16 cellular contexts compared by ENCODE assay signal in the genomic region with DNA sequence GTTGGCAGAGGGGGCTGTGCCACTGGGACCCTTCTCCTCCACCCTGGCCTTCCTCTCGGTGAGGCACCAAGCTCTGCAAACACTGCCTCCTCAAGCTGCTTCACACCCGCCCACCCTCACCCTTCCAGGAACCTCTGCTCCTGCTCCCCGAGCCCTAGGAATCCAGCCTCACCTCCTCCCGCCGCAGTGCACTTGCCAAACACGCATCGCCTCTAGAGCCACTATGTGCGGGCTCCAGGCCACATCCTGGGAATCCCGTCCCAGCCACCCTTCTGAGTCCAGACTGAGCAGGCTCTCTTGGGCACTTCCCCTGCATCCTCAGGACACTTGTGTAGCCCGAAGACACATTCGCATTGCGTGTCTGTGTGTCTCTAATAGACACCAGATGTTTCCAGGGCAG. TPM values are rescaled to one million over a fixed set of nuclear protein-coding genes. Genes with fewer than 3 reads are reported as not detected.
DNase-seq lines count a peak whose midpoint lies in the region; ATAC-seq, FAIRE-seq and TF ChIP-seq lines count a peak whose summit lies in the region.
"Had no signal": no experiment of that assay in that cellular context is flagged by ENCODE, and none has a peak within 500 bp of the region (broad histone marks: within the 10 kb centered on the region; RNA-seq: fewer than 3 reads in every experiment).

No MANE protein-coding gene starts in this region.

- no peak overlapping the region for H3K4me3 ChIP-seq in HFF-Myc (replicated peaks; ENCODE audit: low read depth, low read length)
- H3K4me3 ChIP-seq: BLaER1 had no signal

- peak overlapping the region; percentile 72 for H3K27ac Mint-ChIP-seq in activated T-cell treated with anti-CD3 and anti-CD28 coated beads, Interleukin-2, amount 50 U/mL, for 24 hours
- no peak overlapping the region for H3K27ac Mint-ChIP-seq in activated T-cell treated with anti-CD3 and anti-CD28 coated beads, Interleukin-2, amount 50 U/mL, for 72 hours
- peak overlapping the region; percentile 29 for H3K27ac Mint-ChIP-seq in nephron progenitor cell
- H3K27ac Mint-ChIP-seq in type B pancreatic cell: peak overlapping the region; percentile 39
- H3K27ac Mint-ChIP-seq: T-cell had no signal

- TF ChIP-seq POLR2A in GM12892 (IDR thresholded peaks at IDR 0.05; ENCODE audit: low read depth, low read length): no peak

- no peak overlapping the region for H3K4me3 Mint-ChIP-seq in activated T-cell treated with anti-CD3 and anti-CD28 coated beads, Interleukin-2, amount 50 U/mL, for 24 hours
- no peak overlapping the region for H3K4me3 Mint-ChIP-seq in activated T-cell treated with anti-CD3 and anti-CD28 coated beads, Interleukin-2, amount 50 U/mL, for 72 hours
- H3K4me3 Mint-ChIP-seq in nephron progenitor cell: no peak overlapping the region
- H3K4me3 Mint-ChIP-seq in type B pancreatic cell: no peak overlapping the region
- H3K4me3 Mint-ChIP-seq: T-cell had no signal

- peaks cover 30% of the 10 kb centered on the region for H3K36me3 Mint-ChIP-seq in activated T-cell treated with anti-CD3 and anti-CD28 coated beads, Interleukin-2, amount 50 U/mL, for 24 hours (ENCODE audit: low read depth)
- H3K36me3 Mint-ChIP-seq in activated T-cell treated with anti-CD3 and anti-CD28 coated beads, Interleukin-2, amount 50 U/mL, for 72 hours (ENCODE audit: insufficient read depth in 2 of 2): no peaks in the 10 kb centered on the region
- peaks cover 33% of the 10 kb centered on the region for H3K36me3 Mint-ChIP-seq in nephron progenitor cell (ENCODE audit: low read depth)
- peaks cover 8% of the 10 kb centered on the region for H3K36me3 Mint-ChIP-seq in type B pancreatic cell
- H3K36me3 Mint-ChIP-seq: T-cell had no signal

- H3K27me3 Mint-ChIP-seq in activated T-cell treated with anti-CD3 and anti-CD28 coated beads, Interleukin-2, amount 50 U/mL, for 24 hours: no peaks in the 10 kb centered on the region
- no peaks in the 10 kb centered on the region for H3K27me3 Mint-ChIP-seq in activated T-cell treated with anti-CD3 and anti-CD28 coated beads, Interleukin-2, amount 50 U/mL, for 72 hours (ENCODE audit: low read depth)
- H3K27me3 Mint-ChIP-seq in nephron progenitor cell (ENCODE audit: low read depth, poor library complexity) (no peaks in the 10 kb centered on the region), type B pancreatic cell (no peaks in the 10 kb centered on the region)
- H3K27me3 Mint-ChIP-seq: T-cell had no signal

- no peak for DNase-seq in activated T-cell treated with anti-CD3 and anti-CD28 coated beads, Interleukin-2, amount 50 U/mL, for 24 hours
- DNase-seq in activated T-cell treated with anti-CD3 and anti-CD28 coated beads, Interleukin-2, amount 50 U/mL, for 72 hours: no peak
- DNase-seq in HFF-Myc (ENCODE audit: extremely low read depth, low read depth): peak; percentile 17
- no peak for DNase-seq in nephron progenitor cell
- DNase-seq in type B pancreatic cell (ENCODE audit: extremely low spot score, unreplicated experiment): no peak
- DNase-seq in SIG-M5 (lab: John Stamatoyannopoulos, UW): no peak
- no peak for DNase-seq in GM12892 (ENCODE audit: insufficient read length)
- DNase-seq: GOT3, NCI-H1092, NCI-H146, NCI-H2081, NCI-H82, PC-3, T-cell had no signal

- no peak for FAIRE-seq in GM12892 (lab: Jason Lieb, UNC)

- TF ChIP-seq CTCF in HFF-Myc (IDR thresholded peaks at IDR 0.05; ENCODE audit: low read depth, low read length, missing control alignments) (no peak), nephron progenitor cell (IDR thresholded peaks at IDR 0.05) (no peak), type B pancreatic cell (conservative IDR thresholded peaks at IDR 0.05) (no peak)

- H3K9me3 Mint-ChIP-seq in activated T-cell treated with anti-CD3 and anti-CD28 coated beads, Interleukin-2, amount 50 U/mL, for 24 hours: no peaks in the 10 kb centered on the region
- no peaks in the 10 kb centered on the region for H3K9me3 Mint-ChIP-seq in activated T-cell treated with anti-CD3 and anti-CD28 coated beads, Interleukin-2, amount 50 U/mL, for 72 hours
- H3K9me3 Mint-ChIP-seq in nephron progenitor cell: no peaks in the 10 kb centered on the region
- H3K9me3 Mint-ChIP-seq in type B pancreatic cell: no peaks in the 10 kb centered on the region
- H3K9me3 Mint-ChIP-seq: T-cell had no signal

- H3K4me1 Mint-ChIP-seq in activated T-cell treated with anti-CD3 and anti-CD28 coated beads, Interleukin-2, amount 50 U/mL, for 24 hours (ENCODE audit: low read depth): peaks cover 18% of the 10 kb centered on the region
- H3K4me1 Mint-ChIP-seq in activated T-cell treated with anti-CD3 and anti-CD28 coated beads, Interleukin-2, amount 50 U/mL, for 72 hours (ENCODE audit: low read depth): peaks cover 11% of the 10 kb centered on the region
- peaks cover 30% of the 10 kb centered on the region for H3K4me1 Mint-ChIP-seq in nephron progenitor cell
- H3K4me1 Mint-ChIP-seq in type B pancreatic cell (ENCODE audit: unreplicated experiment): peaks cover 24% of the 10 kb centered on the region

- ATAC-seq in activated T-cell treated with anti-CD3 and anti-CD28 coated beads, Interleukin-2, amount 50 U/mL, for 72 hours (replicated peaks in 1 of 2): no peak
- no peak for ATAC-seq in GM19023 (IDR thresholded peaks at IDR 0.05; ENCODE audit: unreplicated experiment)
- ATAC-seq: PC-3, T-cell had no signal

RNA-seq across cellular contexts. Expression of a gene that starts 18.5 kb away (rescaled TPM):
- total RNA-seq in activated T-cell treated with anti-CD3 and anti-CD28 coated beads, Interleukin-2, amount 50 U/mL, for 72 hours: 10 to 100 TPM; 21.8 to 29.1 TPM
- total RNA-seq in type B pancreatic cell (ENCODE audit: low replicate concordance): 18.1 and 24.1 TPM in 2 replicates
- 18.9 TPM for polyA plus RNA-seq in GM12892 (2012; ENCODE audit: missing spikeins)

RNA-seq across cellular contexts. Expression of a gene that starts 49.8 kb away (rescaled TPM):
- total RNA-seq in activated T-cell treated with anti-CD3 and anti-CD28 coated beads, Interleukin-2, amount 50 U/mL, for 72 hours: under 1 TPM in 1 of 2 donors, not detected in 1; 0.35 TPM
- 37.8 and 158 TPM in 2 replicates for total RNA-seq in type B pancreatic cell (ENCODE audit: low replicate concordance)
- polyA plus RNA-seq in GM12892 (2012; ENCODE audit: missing spikeins): 39.9 TPM

Comparison
In these comparisons a context has a peak if more than half of its experiments do, and no peak if none do; other contexts are left out.
1. RNA of a gene that starts 49.8 kb away (total RNA-seq): 37.8 to 158 TPM in type B pancreatic cell; 0.35 TPM in activated T-cell treated with anti-CD3 and anti-CD28 coated beads, Interleukin-2, amount 50 U/mL, for 72 hours; every median in the first group is over 10 times any median in the second.